15 cellular contexts compared by ENCODE assay signal in genomic region chr20:51496964-51497363, GRCh38. TPM values are rescaled to one million over a fixed set of nuclear protein-coding genes. Genes with fewer than 3 reads are reported as not detected.
DNase-seq lines count a peak whose midpoint lies in the region; ATAC-seq and TF ChIP-seq lines count a peak whose summit lies in the region.
"Had no signal": no experiment of that assay in that cellular context is flagged by ENCODE, and none has a peak within 500 bp of the region (broad histone marks: within the 10 kb centered on the region; RNA-seq: fewer than 3 reads in every experiment).

No MANE protein-coding gene starts in this region.

- no peak overlapping the region for H4K91ac ChIP-seq in IMR-90 (ENCODE audit: insufficient read depth, low read depth, low read length)
- no peak overlapping the region for H4K91ac ChIP-seq in neuronal stem cell (ENCODE audit: low read depth, low read length, poor library complexity)

- H3K4me1 Mint-ChIP-seq in activated CD4-positive, alpha-beta T cell treated with anti-CD3 and anti-CD28 coated beads, Interleukin-2, amount 10 ng/mL, durations not matched to agents 24 days and 14 days = peaks cover 83% of the 10 kb centered on the region
- H3K4me1 Mint-ChIP-seq in activated naive CD8-positive, alpha-beta T cell treated with anti-CD3 and anti-CD28 coated beads for 36 hours = peaks cover 85% of the 10 kb centered on the region
- peaks cover 98 to 100% of the 10 kb centered on the region in 2 donors for H3K4me1 Mint-ChIP-seq in natural killer cell

- H3K4me1 ChIP-seq in IMR-90 (ENCODE audit: control insufficient read depth, insufficient read depth, low read length) = peaks cover 12% of the 10 kb centered on the region
- no peaks in the 10 kb centered on the region for H3K4me1 ChIP-seq in neuronal stem cell (ENCODE audit: control insufficient read depth in 2 of 2, insufficient read depth in 1 of 2, low read depth in 1 of 2, low read length in 2 of 2)

- H2AFZ ChIP-seq in IMR-90 (replicated peaks; ENCODE audit: low read length, poor library complexity) (no peak overlapping the region), neuronal stem cell (ENCODE audit: low read length) (no peak overlapping the region)

- no peak for TF ChIP-seq RAD21 in IMR-90 (IDR thresholded peaks at IDR 0.05; ENCODE audit: low read length)

- H3K23ac ChIP-seq in IMR-90 (ENCODE audit: low read depth, low read length) (no peak overlapping the region), neuronal stem cell (ENCODE audit: low read depth, low read length, poor library complexity) (no peak overlapping the region)

- H3K79me1 ChIP-seq in IMR-90 (ENCODE audit: low read depth in 1 of 2, low read length in 2 of 2) = no peaks in the 10 kb centered on the region; a peak in 1 of 4 replicates
- no peaks in the 10 kb centered on the region for H3K79me1 ChIP-seq in neuronal stem cell (ENCODE audit: low read depth, low read length)

- intact Hi-C loops in activated CD4-positive, alpha-beta T cell treated with anti-CD3 and anti-CD28 coated beads, Interleukin-2, amount 10 ng/mL, durations not matched to agents 24 days and 14 days (cut with micrococcal nuclease) = loop anchor here (1.0 to 5.0 kb wide), 2 partner anchors 17 to 110 kb away; no protein-coding TSS in a partner anchor
- intact Hi-C loops in IMR-90 (cut with micrococcal nuclease) (no loop called here), natural killer cell (cut with micrococcal nuclease) (no loop called here)

- in situ Hi-C loops in IMR-90 (cut with MboI; ENCODE audit: low sequenced_read_pairs) = no loop called here

- no peaks in the 10 kb centered on the region for H3K27me3 Mint-ChIP-seq in activated CD4-positive, alpha-beta T cell treated with anti-CD3 and anti-CD28 coated beads, Interleukin-2, amount 10 ng/mL, durations not matched to agents 24 days and 14 days
- no peaks in the 10 kb centered on the region for H3K27me3 Mint-ChIP-seq in activated naive CD8-positive, alpha-beta T cell treated with anti-CD3 and anti-CD28 coated beads for 36 hours
- no peaks in the 10 kb centered on the region for H3K27me3 Mint-ChIP-seq in natural killer cell (ENCODE audit: low read depth in 2 of 2)

- H3K9me3 ChIP-seq in IMR-90 (ENCODE audit: control insufficient read depth, insufficient read depth, low read length) (no peaks in the 10 kb centered on the region), neuronal stem cell (replicated peaks in 1 of 2; ENCODE audit: control insufficient read depth in 2 of 2, insufficient read depth in 1 of 2, low read depth in 1 of 2, low read length in 2 of 2) (peaks cover 0 to 4% of the 10 kb centered on the region in 2 donors)
- H3K9me3 ChIP-seq: Caco-2, esophagus squamous epithelium, heart left ventricle, SJSA1 had no signal

- dilution Hi-C loops in IMR-90 (cut with HindIII; ENCODE audit: low sequenced_read_pairs, unreplicated experiment) = no loop called here

- no peak overlapping the region for H4K8ac ChIP-seq in IMR-90 (ENCODE audit: low read depth in 2 of 2, low read length in 2 of 2)
- no peak overlapping the region for H4K8ac ChIP-seq in neuronal stem cell (ENCODE audit: low read depth, low read length)

- H3K18ac ChIP-seq in IMR-90 (ENCODE audit: low read depth, low read length) = no peak overlapping the region
- no peak overlapping the region for H3K18ac ChIP-seq in neuronal stem cell (ENCODE audit: low read length)

- H3K27me3 ChIP-seq in IMR-90 (ENCODE audit: control insufficient read depth, insufficient read depth, low read length) (no peaks in the 10 kb centered on the region), neuronal stem cell (ENCODE audit: control insufficient read depth in 3 of 3, insufficient read depth in 3 of 3, low read depth in 1 of 3, low read length in 3 of 3) (no peaks in the 10 kb centered on the region)
- H3K27me3 ChIP-seq: esophagus squamous epithelium, heart left ventricle, SJSA1 had no signal

- TF ChIP-seq POLR2A in IMR-90 (IDR thresholded peaks at IDR 0.05; ENCODE audit: low read depth, low read length) = no peak

- CTCF ChIA-PET in IMR-90 (lab: Yijun Ruan, JAX) = no interaction called here

- no TSS peak for BruUV-seq in IMR-90 (replicated peaks; lab: Mats Ljungman, UMichigan)

- peak overlapping the region; percentile 94 for H3K27ac Mint-ChIP-seq in activated CD4-positive, alpha-beta T cell treated with anti-CD3 and anti-CD28 coated beads, Interleukin-2, amount 10 ng/mL, durations not matched to agents 24 days and 14 days
- H3K27ac Mint-ChIP-seq in activated naive CD8-positive, alpha-beta T cell treated with anti-CD3 and anti-CD28 coated beads for 36 hours = peak overlapping the region; percentile 97
- H3K27ac Mint-ChIP-seq in natural killer cell = peak overlapping the region; percentile 95 to 99
- H3K27ac Mint-ChIP-seq: H9 had no signal

- no peak for DNase-seq in activated CD4-positive, alpha-beta T cell treated with anti-CD3 and anti-CD28 coated beads, Interleukin-2, amount 10 ng/mL, durations not matched to agents 24 days and 14 days
- no peak for DNase-seq in activated CD4-positive, alpha-beta T cell treated with anti-CD3 and anti-CD28 coated beads for 4 hours
- DNase-seq in IMR-90 (no peak), natural killer cell (no peak), neuronal stem cell (ENCODE audit: low spot score) (no peak)
- no peak for DNase-seq in activated naive CD8-positive, alpha-beta T cell treated with anti-CD3 and anti-CD28 coated beads for 36 hours
- no peak for DNase-seq in stimulated activated CD4-positive, alpha-beta T cell treated with anti-CD3 and anti-CD28 coated beads, Interleukin-2, amount 100 ng/mL, for 24 hours
- DNase-seq in stimulated activated CD4-positive, alpha-beta T cell treated with anti-CD3 and anti-CD28 coated beads, Interleukin-4, amount 100 ng/mL, for 1 hour = no peak
- DNase-seq: cortex of kidney, esophagus squamous epithelium, H9, NCI-H1694 treated with DMSO at 0.1 percent for 48 hours had no signal

- 0 out of 2 replicates have a peak, but pooled peaks cover 4% of the 10 kb centered on the region for H3K9me1 ChIP-seq in IMR-90 (ENCODE audit: insufficient read depth, low read length)

- H2AK5ac ChIP-seq in IMR-90 (ENCODE audit: low read depth, low read length) (no peak overlapping the region), neuronal stem cell (ENCODE audit: low read depth, low read length) (no peak overlapping the region)

- no peak overlapping the region for H3K4ac ChIP-seq in IMR-90 (ENCODE audit: low read depth, low read length)
- H3K4ac ChIP-seq in neuronal stem cell (ENCODE audit: low read length) = no peak overlapping the region

- ATAC-seq in IMR-90 (ENCODE audit: low read depth) = no peak
- no peak for ATAC-seq in natural killer cell

- no peak overlapping the region for H4K5ac ChIP-seq in IMR-90 (ENCODE audit: low read depth, low read length)

- 93% methylated on average over 2 of the region's 7 CpGs; no CpG with 5 or more reads in 1 of the 2 experiments for WGBS in IMR-90 (ENCODE audit: extremely low coverage in 2 of 2, insufficient read length in 1 of 2), 2 experiments
- no CpG with 5 or more reads among the region's 7 CpGs for WGBS in neuronal stem cell (ENCODE audit: extremely low coverage in 2 of 2, insufficient read length in 2 of 2, insufficient replicate concordance in 1 of 2), 2 donors

- H3K4me3 ChIP-seq in IMR-90 (ENCODE audit: insufficient read depth, low read depth, low read length) = no peak overlapping the region
- no peak overlapping the region for H3K4me3 ChIP-seq in neuronal stem cell (ENCODE audit: low read length in 2 of 2)
- H3K4me3 ChIP-seq: esophagus squamous epithelium, SJSA1 had no signal

- no peak overlapping the region for H3K4me2 ChIP-seq in IMR-90 (ENCODE audit: low read depth, low read length)
- H3K4me2 ChIP-seq in neuronal stem cell (ENCODE audit: insufficient read depth, low read length, poor library complexity, severe bottlenecking) = no peak overlapping the region

- no peak overlapping the region for H2BK12ac ChIP-seq in neuronal stem cell (ENCODE audit: low read length)

- no peaks in the 10 kb centered on the region for H4K20me1 ChIP-seq in IMR-90 (ENCODE audit: insufficient read depth, low read length)

- no peak overlapping the region for H2BK20ac ChIP-seq in IMR-90 (ENCODE audit: low read depth, low read length)

- no peak overlapping the region for H3K27ac ChIP-seq in IMR-90 (ENCODE audit: insufficient read depth, low read length)
- no peak overlapping the region for H3K27ac ChIP-seq in neuronal stem cell (replicated peaks; ENCODE audit: low read length)
- H3K27ac ChIP-seq: SJSA1 had no signal

- peaks cover 10% of the 10 kb centered on the region for H3K9me3 Mint-ChIP-seq in activated CD4-positive, alpha-beta T cell treated with anti-CD3 and anti-CD28 coated beads, Interleukin-2, amount 10 ng/mL, durations not matched to agents 24 days and 14 days
- peaks cover 6% of the 10 kb centered on the region for H3K9me3 Mint-ChIP-seq in activated naive CD8-positive, alpha-beta T cell treated with anti-CD3 and anti-CD28 coated beads for 36 hours
- no peaks in the 10 kb centered on the region for H3K9me3 Mint-ChIP-seq in natural killer cell
- H3K9me3 Mint-ChIP-seq: H9 had no signal

- H2BK5ac ChIP-seq in IMR-90 (ENCODE audit: low read depth, low read length, poor library complexity, severe bottlenecking) (no peak overlapping the region), neuronal stem cell (ENCODE audit: low read length) (no peak overlapping the region)

- H3K9ac ChIP-seq in IMR-90 (ENCODE audit: low read depth, low read length) (no peak overlapping the region), neuronal stem cell (ENCODE audit: low read depth, low read length, poor library complexity) (no peak overlapping the region)

- no peak overlapping the region for H3K56ac ChIP-seq in IMR-90 (ENCODE audit: extremely low read depth, insufficient read depth, low read length)

- peaks cover 66% of the 10 kb centered on the region for H3K36me3 Mint-ChIP-seq in activated CD4-positive, alpha-beta T cell treated with anti-CD3 and anti-CD28 coated beads, Interleukin-2, amount 10 ng/mL, durations not matched to agents 24 days and 14 days (ENCODE audit: low read depth)
- H3K36me3 Mint-ChIP-seq in activated naive CD8-positive, alpha-beta T cell treated with anti-CD3 and anti-CD28 coated beads for 36 hours = peaks cover 75% of the 10 kb centered on the region
- H3K36me3 Mint-ChIP-seq in natural killer cell = no peaks in the 10 kb centered on the region

- H2BK120ac ChIP-seq in IMR-90 (ENCODE audit: low read depth, low read length) (no peak overlapping the region), neuronal stem cell (ENCODE audit: low read depth, low read length) (no peak overlapping the region)

- H2BK15ac ChIP-seq in IMR-90 (ENCODE audit: low read depth, low read length) (no peak overlapping the region), neuronal stem cell (ENCODE audit: low read length) (no peak overlapping the region)

- no peak for TF ChIP-seq CTCF in IMR-90 (conservative IDR thresholded peaks at IDR 0.05; ENCODE audit: low read depth, low read length)
- TF ChIP-seq CTCF in natural killer cell (IDR thresholded peaks at IDR 0.05) = no peak

- POLR2A ChIA-PET in IMR-90 (lab: Charles Lee; ENCODE audit: unreplicated experiment) = no interaction called here

- H2AK9ac ChIP-seq in IMR-90 (replicated peaks; ENCODE audit: low read depth, low read length, poor library complexity) = no peak overlapping the region

- H3K14ac ChIP-seq in IMR-90 (replicated peaks; ENCODE audit: low read depth, low read length) (0 out of 2 replicates have a peak overlapping the region, but pooled peaks have one; percentile 15), neuronal stem cell (ENCODE audit: low read length) (no peak overlapping the region)

- H3K36me3 ChIP-seq in IMR-90 (ENCODE audit: control insufficient read depth, insufficient read depth, low read length) (no peaks in the 10 kb centered on the region), neuronal stem cell (replicated peaks in 1 of 2; ENCODE audit: control insufficient read depth in 2 of 2, insufficient read depth in 2 of 2, low read length in 2 of 2) (no peaks in the 10 kb centered on the region)
- H3K36me3 ChIP-seq: esophagus squamous epithelium, heart left ventricle, SJSA1 had no signal

- peak overlapping the region; percentile 71 for H3K4me3 Mint-ChIP-seq in activated CD4-positive, alpha-beta T cell treated with anti-CD3 and anti-CD28 coated beads, Interleukin-2, amount 10 ng/mL, durations not matched to agents 24 days and 14 days
- peak overlapping the region; percentile 42 for H3K4me3 Mint-ChIP-seq in activated naive CD8-positive, alpha-beta T cell treated with anti-CD3 and anti-CD28 coated beads for 36 hours
- H3K4me3 Mint-ChIP-seq in natural killer cell = peak overlapping the region; percentile 93
- H3K4me3 Mint-ChIP-seq: H9 had no signal

RNA-seq across cellular contexts. Expression of gene NFATC2, which starts 45.6 kb away (rescaled TPM):
- 65.0 and 66.4 TPM in 2 replicates for total RNA-seq in activated CD4-positive, alpha-beta T cell treated with anti-CD3 and anti-CD28 coated beads, Interleukin-2, amount 10 ng/mL, durations not matched to agents 24 days and 14 days
- total RNA-seq in IMR-90 (2012; rRNA removed) = 0.18 and 0.28 TPM in 2 replicates
- polyA plus RNA-seq in IMR-90 (2012; rRNA removed) = 0.38 and 0.44 TPM in 2 replicates
- polyA plus RNA-seq in IMR-90 (2012; cell fraction: cytosol; rRNA removed) = 0.16 and 0.22 TPM in 2 replicates
- polyA plus RNA-seq in IMR-90 (2012; cell fraction: nucleus; rRNA removed; ENCODE audit: low replicate concordance) = 0.70 and 0.74 TPM in 2 replicates
- 10 to 100 TPM; 31.0 to 31.7 TPM for total RNA-seq in activated naive CD8-positive, alpha-beta T cell treated with anti-CD3 and anti-CD28 coated beads for 36 hours
- 100 to 1,000 TPM; 141 to 195 (median 160) TPM for total RNA-seq in natural killer cell
- 0.67 TPM for polyA plus RNA-seq in neuronal stem cell (2013, experiment 1 of 2)
- polyA plus RNA-seq in neuronal stem cell (2013, experiment 2 of 2) = 0.76 TPM
- total RNA-seq: SJSA1 had no signal

Comparison
In these comparisons a context has a peak if more than half of its experiments do, and no peak if none do; other contexts are left out.
1. H3K4me3 Mint-ChIP-seq: peak in every context shown above with its lines; median percentile 93 in natural killer cell; 71 in activated CD4-positive, alpha-beta T cell treated with anti-CD3 and anti-CD28 coated beads, Interleukin-2, amount 10 ng/mL, durations not matched to agents 24 days and 14 days; 42 in activated naive CD8-positive, alpha-beta T cell treated with anti-CD3 and anti-CD28 coated beads for 36 hours.
2. RNA of gene NFATC2, which starts 45.6 kb away (total RNA-seq): 141 to 195 TPM in natural killer cell, 65.0 to 66.4 TPM in activated CD4-positive, alpha-beta T cell treated with anti-CD3 and anti-CD28 coated beads, Interleukin-2, amount 10 ng/mL, durations not matched to agents 24 days and 14 days and 31.0 to 31.7 TPM in activated naive CD8-positive, alpha-beta T cell treated with anti-CD3 and anti-CD28 coated beads for 36 hours; 0.18 to 0.28 TPM in IMR-90; every median in the first group is over 10 times any median in the second.
3. Peak in every context shown above with its lines, with median percentiles within 50 percentile points of each other: H3K27ac Mint-ChIP-seq.